Comparison of ENCODE assay signal across 14 cellular contexts in genomic region chr12:56494481-56494880, GRCh38. TPM values are rescaled to one million over a fixed set of nuclear protein-coding genes. Genes with fewer than 3 reads are reported as not detected.
"Had no signal": no experiment of that assay in that cellular context is flagged by ENCODE, and none has a peak within 500 bp of the region (broad histone marks: within the 10 kb centered on the region; RNA-seq: fewer than 3 reads in every experiment).

No MANE protein-coding gene starts in this region.

RNA-seq across cellular contexts. Expression of gene MIP, which starts 40.0 kb away (rescaled TPM):
- total RNA-seq: stomach, subcutaneous adipose tissue, suprapubic skin, temporal lobe, thoracic aorta, thyroid gland, tibial nerve, transverse colon, upper lobe of left lung, upper lobe of right lung, ureter, urinary bladder, uterus, vagina had no signal
- polyA plus RNA-seq: stomach, urinary bladder had no signal
